In genomic region chrX:22135171-22135711, GRCh38 we compare ENCODE assay signal across 10 cellular contexts.
DNase-seq lines count a peak whose midpoint lies in the region; ATAC-seq and TF ChIP-seq lines count a peak whose summit lies in the region.
"Had no signal": no experiment of that assay in that cellular context is flagged by ENCODE, and none has a peak within 500 bp of the region (broad histone marks: within the 10 kb centered on the region; RNA-seq: fewer than 3 reads in every experiment).

No MANE protein-coding gene starts in this region.

- H3K79me2 ChIP-seq in KMS-11 (ENCODE audit: insufficient read depth, low read depth) (no peaks in the 10 kb centered on the region), mammary epithelial cell (ENCODE audit: insufficient read depth, low read length) (no peaks in the 10 kb centered on the region)

- H2BK120ac ChIP-seq in mesenchymal stem cell (ENCODE audit: low read depth, low read length), result no peak overlapping the region

- peak overlapping the region in 1 of 2 experiments; percentile 48 for H3K14ac ChIP-seq in mesenchymal stem cell (ENCODE audit: low read length in 2 of 2)

- no peaks in the 10 kb centered on the region for H3K79me1 ChIP-seq in mesenchymal stem cell (replicated peaks; ENCODE audit: low read length, poor library complexity, severe bottlenecking)

- peak overlapping the region in 1 of 2 experiments; percentile 34 for H3K18ac ChIP-seq in mesenchymal stem cell (ENCODE audit: low read depth in 1 of 2, low read length in 2 of 2)

- H3K4me3 ChIP-seq in KMS-11 (IDR thresholded peaks at IDR 0.05; ENCODE audit: insufficient read depth, low read depth, low read length), result no peak overlapping the region
- peak overlapping the region in 1 of 3 experiments; percentile 22 for H3K4me3 ChIP-seq in mammary epithelial cell (replicated peaks in 1 of 3; ENCODE audit: insufficient read depth in 1 of 3, low read depth in 2 of 3, low read length in 3 of 3)
- peak overlapping the region in 1 of 2 experiments; percentile 8 for H3K4me3 ChIP-seq in mesenchymal stem cell (ENCODE audit: insufficient read depth in 1 of 2, low read depth in 1 of 2, low read length in 2 of 2)
- H3K4me3 ChIP-seq: K562 had no signal

- TSS peak; percentile 32 for BruUV-seq in mammary epithelial cell (replicated peaks; lab: Mats Ljungman, UMichigan)

- TF ChIP-seq CTCF in KMS-11 (conservative IDR thresholded peaks at IDR 0.05; ENCODE audit: low read depth, low read length) (no peak), mammary epithelial cell (conservative IDR thresholded peaks at IDR 0.05 in 1 of 2, IDR thresholded peaks at IDR 0.05 in 1 of 2; ENCODE audit: extremely low read depth in 1 of 2, insufficient read depth in 1 of 2, low read depth in 1 of 2, low read length in 2 of 2) (no peak)

- intact Hi-C loops in mammary epithelial cell (cut with micrococcal nuclease), result loop anchor here (1.0 to 10.0 kb wide), 4 partner anchors 54 to 1767 kb away; no protein-coding TSS in a partner anchor

- H3K4me1 ChIP-seq in KMS-11 (ENCODE audit: low read depth, poor library complexity, severe bottlenecking) (peaks cover 24% of the 10 kb centered on the region), mammary epithelial cell (ENCODE audit: insufficient read depth, low read length) (peaks cover 32% of the 10 kb centered on the region), mesenchymal stem cell (ENCODE audit: control insufficient read depth, insufficient read depth, low read depth, low read length) (peaks cover 4% of the 10 kb centered on the region)

- H2BK5ac ChIP-seq in mesenchymal stem cell (ENCODE audit: low read depth, low read length, poor library complexity, severe bottlenecking), result no peak overlapping the region

- dilution Hi-C loops in mammary epithelial cell (cut with HindIII; ENCODE audit: low sequenced_read_pairs), result loop anchor here (25.0 kb wide), 1 partner anchor 148 kb away; no protein-coding TSS in a partner anchor

- in situ Hi-C loops in mammary epithelial cell (cut with MboI; ENCODE audit: low sequenced_read_pairs in 2 of 2), result no loop called here

- H3K27me3 ChIP-seq in KMS-11 (ENCODE audit: insufficient read depth, low read depth) (no peaks in the 10 kb centered on the region), mammary epithelial cell (ENCODE audit: insufficient read depth, low read length) (no peaks in the 10 kb centered on the region), mesenchymal stem cell (ENCODE audit: control insufficient read depth in 1 of 2, insufficient read depth in 1 of 2, low read length in 2 of 2) (peaks cover 0 to 12% of the 10 kb centered on the region in 2 experiments)

- H3K4ac ChIP-seq in mesenchymal stem cell (ENCODE audit: low read depth in 1 of 2, low read length in 2 of 2), result peak overlapping the region in 1 of 2 experiments; percentile 37

- CTCF ChIA-PET in mammary epithelial cell (lab: Charles Lee; ENCODE audit: low non-redundant PET), result interaction anchor here (0.6 to 1.4 kb wide), 6 partner anchors 36 to 613 kb away, joined by 3 to 10 read pairs (median 8); no protein-coding TSS in a partner anchor

- ATAC-seq in GM18861 (IDR thresholded peaks at IDR 0.05; ENCODE audit: unreplicated experiment) (no peak), HG03039 (IDR thresholded peaks at IDR 0.05; ENCODE audit: unreplicated experiment) (no peak), HG03432 (IDR thresholded peaks at IDR 0.05; ENCODE audit: unreplicated experiment) (no peak)
- ATAC-seq: K562 had no signal

- DNase-seq in AG08395 (ENCODE audit: low spot score) (peak; percentile 10), mammary epithelial cell (peak; percentile 73), mesenchymal stem cell (peak; percentile 56), NCI-H1092 (lab: John Stamatoyannopoulos, UW) (no peak)
- DNase-seq: DMS79 had no signal

- H3K27ac ChIP-seq in KMS-11 (no peak overlapping the region), mammary epithelial cell (ENCODE audit: insufficient read depth, low read depth, low read length) (peak overlapping the region; percentile 94), mesenchymal stem cell (ENCODE audit: low read length, poor library complexity, severe bottlenecking) (peak overlapping the region; percentile 92)

- no peak overlapping the region for H3K23ac ChIP-seq in mesenchymal stem cell (ENCODE audit: low read length in 2 of 2)

- 0 out of 2 replicates have a peak overlapping the region, but pooled peaks have one; percentile 30 for H2AFZ ChIP-seq in KMS-11 (ENCODE audit: low read depth)
- H2AFZ ChIP-seq in mammary epithelial cell (ENCODE audit: low read depth, low read length), result peak overlapping the region; percentile 52
- H2AFZ ChIP-seq in mesenchymal stem cell (ENCODE audit: low read depth, low read length), result no peak overlapping the region

- no peaks in the 10 kb centered on the region for H3K36me3 ChIP-seq in KMS-11 (ENCODE audit: insufficient read depth)
- no peaks in the 10 kb centered on the region for H3K36me3 ChIP-seq in mammary epithelial cell (ENCODE audit: insufficient read depth, low read length)
- peaks cover 0 to 3% of the 10 kb centered on the region in 2 experiments for H3K36me3 ChIP-seq in mesenchymal stem cell (ENCODE audit: control insufficient read depth in 1 of 2, insufficient read depth in 2 of 2, low read depth in 1 of 2, low read length in 2 of 2)

- H4K20me1 ChIP-seq in KMS-11 (ENCODE audit: insufficient read depth) (no peaks in the 10 kb centered on the region), mammary epithelial cell (ENCODE audit: insufficient read depth, low read length) (no peaks in the 10 kb centered on the region)

- H3K9ac ChIP-seq in KMS-11 (no peak overlapping the region), mammary epithelial cell (ENCODE audit: insufficient read depth, low read length) (peak overlapping the region; percentile 82), mesenchymal stem cell (ENCODE audit: low read length) (peak overlapping the region; percentile 72)

- 6% methylated on average over 4 of the region's 4 CpGs for WGBS in mammary epithelial cell (ENCODE audit: low coverage, missing lambda C conversion rate)
- 32% methylated on average over 4 of the region's 4 CpGs for WGBS in mesenchymal stem cell

- H3K9me3 ChIP-seq in mammary epithelial cell (replicated peaks; ENCODE audit: insufficient read depth, low read length) (no peaks in the 10 kb centered on the region), mesenchymal stem cell (ENCODE audit: control insufficient read depth, low read length) (no peaks in the 10 kb centered on the region)

- H3K4me2 ChIP-seq in KMS-11 (peak overlapping the region; percentile 4; the same call in 1 of the 2 replicates), mammary epithelial cell (ENCODE audit: insufficient read depth, low read depth, low read length) (peak overlapping the region; percentile 75), mesenchymal stem cell (ENCODE audit: low read length, poor library complexity, severe bottlenecking) (no peak overlapping the region)

- no peak overlapping the region for H2BK15ac ChIP-seq in mesenchymal stem cell (ENCODE audit: low read depth, poor library complexity, severe bottlenecking)

- H2BK12ac ChIP-seq in mesenchymal stem cell (ENCODE audit: low read length in 2 of 2), result peak overlapping the region; percentile 50 to 71

- peak overlapping the region; percentile 41 for H4K8ac ChIP-seq in mesenchymal stem cell (ENCODE audit: low read length)

- H4K91ac ChIP-seq in mesenchymal stem cell (ENCODE audit: low read length), result peak overlapping the region; percentile 46

- no peak overlapping the region for H2AK5ac ChIP-seq in mesenchymal stem cell (ENCODE audit: low read length, severe bottlenecking)
